1 cellular context compared by ENCODE assay signal in the genomic region with DNA sequence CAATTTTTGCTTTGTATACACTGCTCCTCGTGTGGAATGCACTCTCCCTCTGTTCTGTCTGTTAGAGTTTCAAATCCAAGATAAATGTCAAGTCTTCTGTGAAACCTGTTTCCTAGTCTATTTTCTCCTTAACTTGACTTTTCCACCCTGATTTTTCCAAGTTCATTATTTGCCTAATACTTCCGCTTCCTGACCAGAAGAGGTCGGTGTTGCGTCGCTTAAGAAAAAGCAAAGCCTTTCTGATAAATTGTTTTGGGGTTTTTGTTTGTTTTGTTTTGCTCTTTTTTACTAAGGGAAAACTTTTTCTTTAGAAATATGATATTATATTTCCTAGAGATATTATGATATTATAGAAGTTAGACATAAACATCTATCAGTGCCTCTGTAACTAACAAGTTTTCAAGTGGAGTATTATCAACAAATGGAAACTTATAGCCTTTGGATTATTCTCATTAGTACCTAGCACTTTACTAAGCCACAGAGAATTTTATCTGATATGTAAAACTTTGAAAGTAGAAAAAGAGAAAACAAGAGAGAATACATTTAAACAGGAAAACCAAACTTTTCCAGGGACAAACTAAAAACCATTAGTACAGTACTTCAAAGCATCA.
TF ChIP-seq lines count a peak whose summit lies in the region.

No MANE protein-coding gene starts in this region.

TF ChIP-seq in GM12878, 131 proteins besides CTCF, POLR2A, EP300 and RAD21 (continued from another document):
- TF ChIP-seq, protein P1, sequence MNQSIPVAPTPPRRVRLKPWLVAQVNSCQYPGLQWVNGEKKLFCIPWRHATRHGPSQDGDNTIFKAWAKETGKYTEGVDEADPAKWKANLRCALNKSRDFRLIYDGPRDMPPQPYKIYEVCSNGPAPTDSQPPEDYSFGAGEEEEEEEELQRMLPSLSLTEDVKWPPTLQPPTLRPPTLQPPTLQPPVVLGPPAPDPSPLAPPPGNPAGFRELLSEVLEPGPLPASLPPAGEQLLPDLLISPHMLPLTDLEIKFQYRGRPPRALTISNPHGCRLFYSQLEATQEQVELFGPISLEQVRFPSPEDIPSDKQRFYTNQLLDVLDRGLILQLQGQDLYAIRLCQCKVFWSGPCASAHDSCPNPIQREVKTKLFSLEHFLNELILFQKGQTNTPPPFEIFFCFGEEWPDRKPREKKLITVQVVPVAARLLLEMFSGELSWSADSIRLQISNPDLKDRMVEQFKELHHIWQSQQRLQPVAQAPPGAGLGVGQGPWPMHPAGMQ (IDR thresholded peaks at IDR 0.05; ENCODE audit: borderline replicate concordance): no peak
- TF ChIP-seq, protein P2, sequence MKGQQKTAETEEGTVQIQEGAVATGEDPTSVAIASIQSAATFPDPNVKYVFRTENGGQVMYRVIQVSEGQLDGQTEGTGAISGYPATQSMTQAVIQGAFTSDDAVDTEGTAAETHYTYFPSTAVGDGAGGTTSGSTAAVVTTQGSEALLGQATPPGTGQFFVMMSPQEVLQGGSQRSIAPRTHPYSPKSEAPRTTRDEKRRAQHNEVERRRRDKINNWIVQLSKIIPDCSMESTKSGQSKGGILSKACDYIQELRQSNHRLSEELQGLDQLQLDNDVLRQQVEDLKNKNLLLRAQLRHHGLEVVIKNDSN (IDR thresholded peaks at IDR 0.05; ENCODE audit: borderline replicate concordance, extremely low read length, insufficient read depth, low read depth, low read length): no peak
- TF ChIP-seq NR2F1 (conservative IDR thresholded peaks at IDR 0.05): no peak
- no peak for TF ChIP-seq PML (IDR thresholded peaks at IDR 0.05; ENCODE audit: low read length)
- 0 out of 3 replicates have a peak, but pooled peaks have one; percentile 21 for TF ChIP-seq POU2F2 (IDR thresholded peaks at IDR 0.05; ENCODE audit: borderline replicate concordance, low read depth, low read length)
- TF ChIP-seq HCFC1 (IDR thresholded peaks at IDR 0.05; ENCODE audit: low read length): no peak
